ENCODE assay signal across 11 cellular contexts in genomic region chr4:10005632-10006031, GRCh38. TPM values are rescaled to one million over a fixed set of nuclear protein-coding genes. Genes with fewer than 3 reads are reported as not detected.
DNase-seq lines count a peak whose midpoint lies in the region; ATAC-seq, FAIRE-seq and TF ChIP-seq lines count a peak whose summit lies in the region.
"Had no signal": no experiment of that assay in that cellular context is flagged by ENCODE, and none has a peak within 500 bp of the region (broad histone marks: within the 10 kb centered on the region; RNA-seq: fewer than 3 reads in every experiment).

No MANE protein-coding gene starts in this region.

- H3K4me3 ChIP-seq in right atrium auricular region: no peak overlapping the region
- no peak overlapping the region for H3K4me3 ChIP-seq in pancreas
- no peak overlapping the region for H3K4me3 ChIP-seq in vagina

- H3K36me3 ChIP-seq in right atrium auricular region: no peaks in the 10 kb centered on the region
- no peaks in the 10 kb centered on the region for H3K36me3 ChIP-seq in pancreas
- H3K36me3 ChIP-seq in vagina: no peaks in the 10 kb centered on the region

- DNase-seq in right atrium auricular region (ENCODE audit: low spot score) (no peak), Right ventricle myocardium inferior (ENCODE audit: missing footprints) (no peak), epithelial cell of prostate (ENCODE audit: low read depth, low spot score) (no peak), pancreas (no peak), vagina (ENCODE audit: extremely low spot score in 2 of 2) (no peak), SK-N-DZ (ENCODE audit: low spot score) (no peak), NCI-H128 (lab: John Stamatoyannopoulos, UW; ENCODE audit: unreplicated experiment) (no peak)
- DNase-seq in activated CD4-positive, alpha-beta T cell treated with anti-CD3 and anti-CD28 coated beads, Interleukin-2, amount 50 U/mL, for 1 hour: no peak
- DNase-seq: activated naive CD4-positive, alpha-beta T cell; NCI-H2171 had no signal

- TF ChIP-seq POLR2A in vagina (IDR thresholded peaks at IDR 0.05): no peak

- intact Hi-C loops in Right ventricle myocardium inferior (cut with DNase I): no loop called here
- intact Hi-C loops in pancreas (cut with DNase I): no loop called here
- intact Hi-C loops in vagina (cut with DNase I): no loop called here

- peaks cover 0 to 36% of the 10 kb centered on the region in 2 donors for H3K4me1 ChIP-seq in right atrium auricular region
- peaks cover 0 to 16% (median 6%) of the 10 kb centered on the region in 3 donors for H3K4me1 ChIP-seq in pancreas
- H3K4me1 ChIP-seq in vagina: peaks cover 37% of the 10 kb centered on the region

- TF ChIP-seq CTCF in right atrium auricular region (IDR thresholded peaks at IDR 0.05): no peak
- TF ChIP-seq CTCF in pancreas (IDR thresholded peaks at IDR 0.05): no peak
- no peak for TF ChIP-seq CTCF in vagina (IDR thresholded peaks at IDR 0.05)

- H3K27me3 ChIP-seq in right atrium auricular region: no peaks in the 10 kb centered on the region
- H3K27me3 ChIP-seq in pancreas: no peaks in the 10 kb centered on the region
- H3K27me3 ChIP-seq in vagina: no peaks in the 10 kb centered on the region

- peak overlapping the region; percentile 54 to 57 for H3K27ac ChIP-seq in right atrium auricular region
- H3K27ac ChIP-seq in epithelial cell of prostate: peak overlapping the region; percentile 88
- peak overlapping the region; percentile 36 to 80 (median 78) for H3K27ac ChIP-seq in pancreas
- peak overlapping the region; percentile 51 for H3K27ac ChIP-seq in vagina

- ATAC-seq in Right ventricle myocardium inferior: no peak
- no peak for ATAC-seq in pancreas

- H3K9me3 ChIP-seq in right atrium auricular region: no peaks in the 10 kb centered on the region
- H3K9me3 ChIP-seq in pancreas: no peaks in the 10 kb centered on the region
- no peaks in the 10 kb centered on the region for H3K9me3 ChIP-seq in vagina

- 64 to 70% methylated on average over 4 of the region's 4 CpGs for WGBS in pancreas, 2 donors

- no peak for FAIRE-seq in pancreas (lab: Jason Lieb, UNC)
- FAIRE-seq: islet of Langerhans had no signal

RNA-seq across cellular contexts. Expression of gene SLC2A9, which starts 15.7 kb away (rescaled TPM):
- total RNA-seq in right atrium auricular region: 1 to 10 TPM; 3.5 to 5.8 TPM
- 9.6 TPM for total RNA-seq in Right ventricle myocardium inferior
- total RNA-seq in pancreas: 1 to 10 TPM; 1.2 to 5.7 (median 2.6) TPM
- polyA plus RNA-seq in pancreas: 1 to 10 TPM; 1.9 to 2.2 TPM
- total RNA-seq in vagina: 7.9 TPM
- not detected in 2 replicates for polyA plus RNA-seq in SK-N-DZ (2014; cell fraction: cytosol; rRNA removed)
- not detected in 2 replicates for polyA plus RNA-seq in SK-N-DZ (2014; cell fraction: nucleus; rRNA removed)
